Comparison of ENCODE assay signal across 10 cellular contexts in the genomic region with DNA sequence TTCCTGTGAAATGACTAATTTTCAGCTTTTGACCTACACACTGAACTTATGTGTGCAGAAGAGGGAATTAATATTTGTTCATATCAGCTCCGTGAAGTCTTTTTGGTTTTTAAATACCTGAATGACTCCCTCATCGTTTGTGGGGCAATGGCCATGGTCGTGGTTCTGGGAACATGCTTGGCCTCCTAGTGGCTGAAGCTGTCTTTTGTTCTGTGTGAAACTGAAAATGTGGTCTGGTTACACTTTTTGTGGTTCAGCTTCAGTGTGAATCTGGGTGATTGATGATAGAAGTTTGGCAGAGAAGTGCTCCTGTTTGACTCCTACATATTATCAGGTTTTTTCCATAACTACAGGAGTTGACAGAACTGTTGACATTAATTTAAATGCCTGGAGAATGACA.
A peak's percentile ranks its signal among the peaks of the same experiment; 100 is the strongest.
DNase-seq lines count a peak whose midpoint lies in the region; ATAC-seq and TF ChIP-seq lines count a peak whose summit lies in the region.
"Had no signal": no experiment of that assay in that cellular context is flagged by ENCODE, and none has a peak within 500 bp of the region (broad histone marks: within the 10 kb centered on the region; RNA-seq: fewer than 3 reads in every experiment).

No MANE protein-coding gene starts in this region.

- no peak overlapping the region for H3K4me3 ChIP-seq in RWPE2 (ENCODE audit: severe bottlenecking)
- H3K4me3 ChIP-seq: mucosa of descending colon had no signal

- intact Hi-C loops in activated CD8-positive, alpha-beta T cell treated with anti-CD3 and anti-CD28 coated beads for 36 hours (cut with micrococcal nuclease): no loop called here

- POLR2A ChIA-PET in activated CD8-positive, alpha-beta T cell treated with anti-CD3 and anti-CD28 coated beads for 36 hours (lab: Charles Lee): no interaction called here

- H3K4me1 ChIP-seq in RWPE2 (ENCODE audit: insufficient read depth, poor library complexity, severe bottlenecking): peaks cover 19% of the 10 kb centered on the region

- no peaks in the 10 kb centered on the region for H3K27me3 ChIP-seq in RWPE2 (ENCODE audit: insufficient read depth, poor library complexity, severe bottlenecking)

- no peaks in the 10 kb centered on the region for H3K9me3 ChIP-seq in RWPE2 (ENCODE audit: severe bottlenecking)
- H3K9me3 ChIP-seq: mucosa of descending colon had no signal

- H3K27ac ChIP-seq in RWPE2 (ENCODE audit: poor library complexity, severe bottlenecking): no peak overlapping the region
- H3K27ac ChIP-seq: VCaP had no signal

- H3K27me3 Mint-ChIP-seq in progenitor cell of endocrine pancreas: peaks cover 2% of the 10 kb centered on the region
- H3K27me3 Mint-ChIP-seq in activated CD8-positive, alpha-beta T cell treated with anti-CD3 and anti-CD28 coated beads for 36 hours: no peaks in the 10 kb centered on the region
- H3K27me3 Mint-ChIP-seq in T-helper 2 cell treated with Interferon-gamma antibody and Interleukin-4, amounts not matched to agents 5 μg/mL and 100 μg/mL, for 36 hours (ENCODE audit: low read depth): no peaks in the 10 kb centered on the region

- no peaks in the 10 kb centered on the region; the same call in 1 of the 2 replicates for H3K36me3 ChIP-seq in RWPE2 (ENCODE audit: low read depth)

- H3K4me1 Mint-ChIP-seq in progenitor cell of endocrine pancreas (ENCODE audit: low read depth): peaks cover 24% of the 10 kb centered on the region
- H3K4me1 Mint-ChIP-seq in activated CD8-positive, alpha-beta T cell treated with anti-CD3 and anti-CD28 coated beads for 36 hours (ENCODE audit: low read depth): no peaks in the 10 kb centered on the region
- no peaks in the 10 kb centered on the region for H3K4me1 Mint-ChIP-seq in T-helper 2 cell treated with Interferon-gamma antibody and Interleukin-4, amounts not matched to agents 5 μg/mL and 100 μg/mL, for 36 hours (ENCODE audit: low read depth)

- H3K27ac Mint-ChIP-seq in progenitor cell of endocrine pancreas: no peak overlapping the region
- H3K27ac Mint-ChIP-seq in activated CD8-positive, alpha-beta T cell treated with anti-CD3 and anti-CD28 coated beads for 36 hours: no peak overlapping the region
- H3K27ac Mint-ChIP-seq in T-helper 2 cell treated with Interferon-gamma antibody and Interleukin-4, amounts not matched to agents 5 μg/mL and 100 μg/mL, for 36 hours: no peak overlapping the region

- CTCF ChIA-PET in activated CD8-positive, alpha-beta T cell treated with anti-CD3 and anti-CD28 coated beads for 36 hours (lab: Charles Lee): no interaction called here

- TF ChIP-seq CTCF in RWPE2 (IDR thresholded peaks at IDR 0.05; ENCODE audit: poor library complexity, severe bottlenecking): peak; percentile 43
- TF ChIP-seq CTCF in progenitor cell of endocrine pancreas (IDR thresholded peaks at IDR 0.05; ENCODE audit: unreplicated experiment): peak; percentile 47
- no peak for TF ChIP-seq CTCF in activated CD8-positive, alpha-beta T cell treated with anti-CD3 and anti-CD28 coated beads for 36 hours (IDR thresholded peaks at IDR 0.05)

- no peaks in the 10 kb centered on the region for H3K9me3 Mint-ChIP-seq in progenitor cell of endocrine pancreas (ENCODE audit: low read depth)
- no peaks in the 10 kb centered on the region for H3K9me3 Mint-ChIP-seq in activated CD8-positive, alpha-beta T cell treated with anti-CD3 and anti-CD28 coated beads for 36 hours
- no peaks in the 10 kb centered on the region for H3K9me3 Mint-ChIP-seq in T-helper 2 cell treated with Interferon-gamma antibody and Interleukin-4, amounts not matched to agents 5 μg/mL and 100 μg/mL, for 36 hours

- ATAC-seq in HG02970 (IDR thresholded peaks at IDR 0.05; ENCODE audit: low FRiP score, unreplicated experiment): peak; percentile 93
- ATAC-seq in RWPE2 (ENCODE audit: low read depth): peak; percentile 52; the same call in 2 of the 3 replicates
- no peak for ATAC-seq in activated CD8-positive, alpha-beta T cell treated with anti-CD3 and anti-CD28 coated beads for 36 hours
- ATAC-seq: mucosa of descending colon had no signal

- H3K4me3 Mint-ChIP-seq in progenitor cell of endocrine pancreas (ENCODE audit: low read depth): no peak overlapping the region
- H3K4me3 Mint-ChIP-seq in activated CD8-positive, alpha-beta T cell treated with anti-CD3 and anti-CD28 coated beads for 36 hours: no peak overlapping the region
- H3K4me3 Mint-ChIP-seq in T-helper 2 cell treated with Interferon-gamma antibody and Interleukin-4, amounts not matched to agents 5 μg/mL and 100 μg/mL, for 36 hours: no peak overlapping the region

- DNase-seq in GM19238 (ENCODE audit: insufficient read length, low spot score) (peak; percentile 9), RWPE2 (ENCODE audit: low spot score) (no peak), progenitor cell of endocrine pancreas (ENCODE audit: low spot score, unreplicated experiment) (no peak), islet precursor cell (no peak), NCI-H1930 (lab: John Stamatoyannopoulos, UW) (no peak)
- DNase-seq in activated CD8-positive, alpha-beta T cell treated with anti-CD3 and anti-CD28 coated beads for 36 hours: no peak
- no peak for DNase-seq in T-helper 2 cell treated with Interferon-gamma antibody and Interleukin-4, amounts not matched to agents 5 μg/mL and 100 μg/mL, for 36 hours (ENCODE audit: low spot score)
- DNase-seq: mucosa of descending colon had no signal

- H3K36me3 Mint-ChIP-seq in progenitor cell of endocrine pancreas (ENCODE audit: insufficient read depth): no peaks in the 10 kb centered on the region
- H3K36me3 Mint-ChIP-seq in activated CD8-positive, alpha-beta T cell treated with anti-CD3 and anti-CD28 coated beads for 36 hours (ENCODE audit: low read depth): no peaks in the 10 kb centered on the region
- H3K36me3 Mint-ChIP-seq in T-helper 2 cell treated with Interferon-gamma antibody and Interleukin-4, amounts not matched to agents 5 μg/mL and 100 μg/mL, for 36 hours (ENCODE audit: low read depth): no peaks in the 10 kb centered on the region
